Comparison of ENCODE assay signal across 2 cellular contexts in genomic region chr10:20181408-20181807, GRCh38.
TF ChIP-seq lines count a peak whose summit lies in the region.

No MANE protein-coding gene starts in this region.

TF ChIP-seq in GM23338, 12 proteins besides CTCF, POLR2A, EP300 and RAD21 (continued from another document):
- no peak for TF ChIP-seq REST (IDR thresholded peaks at IDR 0.05; ENCODE audit: unreplicated experiment)
- no peak for TF ChIP-seq STAT1 (IDR thresholded peaks at IDR 0.05; ENCODE audit: unreplicated experiment)
- TF ChIP-seq ZNF462 (CRISPR knock-in tag; IDR thresholded peaks at IDR 0.05) = no peak
- no peak for TF ChIP-seq JUNB (IDR thresholded peaks at IDR 0.05; ENCODE audit: unreplicated experiment)
- no peak for TF ChIP-seq POLR2AphosphoS5 (IDR thresholded peaks at IDR 0.05; ENCODE audit: low read depth)

TF ChIP-seq in GM12878, 131 proteins besides CTCF, POLR2A, EP300 and RAD21 (continued from another document):
- TF ChIP-seq ATF3 (IDR thresholded peaks at IDR 0.05; ENCODE audit: borderline replicate concordance, extremely low read depth, low read depth, low read length) (no peak), PAX8 (IDR thresholded peaks at IDR 0.05) (no peak), SREBF1 (IDR thresholded peaks at IDR 0.05; ENCODE audit: low read length) (no peak), BHLHE40 (IDR thresholded peaks at IDR 0.05; ENCODE audit: borderline replicate concordance in 1 of 2, low read depth in 2 of 2, low read length in 1 of 2) (no peak), CBFB (IDR thresholded peaks at IDR 0.05; ENCODE audit: low read depth) (no peak), ZNF274 (IDR thresholded peaks at IDR 0.05; ENCODE audit: insufficient read depth, insufficient read length) (no peak), RFX5 (IDR thresholded peaks at IDR 0.05; ENCODE audit: low read depth, low read length) (no peak), PAX5 (IDR thresholded peaks at IDR 0.05; ENCODE audit: borderline replicate concordance, low read depth, low read length) (no peak), SREBF2 (IDR thresholded peaks at IDR 0.05; ENCODE audit: low read length) (no peak), HDAC2 (IDR thresholded peaks at IDR 0.05) (no peak), GATAD2B (conservative IDR thresholded peaks at IDR 0.05; ENCODE audit: low read depth) (no peak), BMI1 (IDR thresholded peaks at IDR 0.05; ENCODE audit: borderline replicate concordance) (no peak), BACH1 (IDR thresholded peaks at IDR 0.05; ENCODE audit: borderline replicate concordance) (no peak), IRF3 (IDR thresholded peaks at IDR 0.05) (no peak)
